8 cellular contexts compared by ENCODE assay signal in the genomic region with DNA sequence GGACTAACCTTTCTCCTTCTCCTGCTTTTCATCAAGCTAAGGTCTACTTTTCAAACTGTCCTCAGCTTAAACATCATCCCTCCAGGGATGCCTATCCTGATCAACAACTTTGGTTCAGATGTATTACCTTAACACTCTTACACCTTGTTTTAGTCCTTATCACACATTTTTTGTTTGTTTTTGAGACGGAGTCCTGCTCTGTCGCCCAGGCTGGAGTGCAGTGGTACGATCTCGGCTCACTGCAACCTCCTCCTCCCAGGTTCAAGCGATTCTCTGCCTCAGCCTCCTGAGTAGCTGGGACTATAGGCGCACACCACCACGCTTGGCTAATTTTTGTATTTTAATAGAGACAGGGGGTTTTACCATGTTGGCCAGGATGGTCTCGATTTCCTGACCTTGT. TPM values are rescaled to one million over a fixed set of nuclear protein-coding genes. Genes with fewer than 3 reads are reported as not detected.
DNase-seq lines count a peak whose midpoint lies in the region; ATAC-seq, FAIRE-seq and TF ChIP-seq lines count a peak whose summit lies in the region.
"Not testable (repeated sequence)": the region's sequence is repeated elsewhere in the genome, so short reads cannot be mapped to it uniquely, and the experiment has no call there.

No MANE protein-coding gene starts in this region.

- peaks cover 35% of the 10 kb centered on the region for H3K36me3 Mint-ChIP-seq in Caco-2 (ENCODE audit: insufficient read depth, unreplicated experiment)
- not testable (repeated sequence) for H3K36me3 Mint-ChIP-seq in astrocyte (ENCODE audit: low read depth, unreplicated experiment)

- not testable (repeated sequence) for H3K27me3 ChIP-seq in Caco-2 (replicated peaks; ENCODE audit: control insufficient read depth, insufficient read depth, low read length); Karpas-422 (ENCODE audit: low read length); astrocyte (ENCODE audit: insufficient read depth, low read length); right lobe of liver; ovary; tibial artery

- TF ChIP-seq CTCF in Caco-2 (IDR thresholded peaks at IDR 0.05; ENCODE audit: insufficient read depth in 1 of 2, low read depth in 1 of 2, low read length in 1 of 2, severe bottlenecking in 1 of 2, unreplicated experiment in 1 of 2); WI38 (IDR thresholded peaks at IDR 0.05; ENCODE audit: low read depth, low read length); astrocyte (IDR thresholded peaks at IDR 0.05; ENCODE audit: insufficient read depth, low read depth, low read length); epithelial cell of proximal tubule (conservative IDR thresholded peaks at IDR 0.05; ENCODE audit: low read depth, low read length); right lobe of liver (IDR thresholded peaks at IDR 0.05); ovary (IDR thresholded peaks at IDR 0.05); tibial artery (IDR thresholded peaks at IDR 0.05): not testable (repeated sequence)

- H3K4me1 Mint-ChIP-seq in Caco-2 (ENCODE audit: low read depth, unreplicated experiment); astrocyte (ENCODE audit: low read depth, unreplicated experiment): not testable (repeated sequence)

- POLR2A ChIA-PET in Caco-2 (lab: Charles Lee), result interaction anchor here (1.2 to 1.4 kb wide), 2 partner anchors 22 to 492 kb away, joined by 3 to 9 read pairs; a partner anchor contains a TSS

- H3K27me3 Mint-ChIP-seq in Caco-2 (ENCODE audit: insufficient read depth, unreplicated experiment); astrocyte (ENCODE audit: low read depth, unreplicated experiment): not testable (repeated sequence)

- H3K4me3 Mint-ChIP-seq in Caco-2 (ENCODE audit: unreplicated experiment) (peak overlapping the region; percentile 85), astrocyte (ENCODE audit: unreplicated experiment) (peak overlapping the region; percentile 100)

- H3K9ac ChIP-seq in Karpas-422 (ENCODE audit: low read length), result peak overlapping the region; percentile 81
- H3K9ac ChIP-seq in astrocyte (ENCODE audit: low read length), result peak overlapping the region; percentile 93

- H2AFZ ChIP-seq in Karpas-422 (ENCODE audit: low read length); astrocyte (ENCODE audit: low read depth, low read length): not testable (repeated sequence)

- H3K27ac ChIP-seq in Karpas-422 (ENCODE audit: low read length), result peak overlapping the region; percentile 69; the same call in 1 of the 2 replicates
- H3K27ac ChIP-seq in astrocyte (ENCODE audit: low read depth, low read length); right lobe of liver; ovary: not testable (repeated sequence)
- H3K27ac ChIP-seq in tibial artery, result peak overlapping the region; percentile 92 to 95

- not testable (repeated sequence) for TF ChIP-seq EP300 in ovary (IDR thresholded peaks at IDR 0.05)

- not testable (repeated sequence) for H3K9me3 Mint-ChIP-seq in Caco-2 (ENCODE audit: unreplicated experiment); astrocyte (ENCODE audit: unreplicated experiment)

- H3K4me3 ChIP-seq in Caco-2 (ENCODE audit: low read depth, low read length), result peak overlapping the region; percentile 48
- peak overlapping the region; percentile 75 for H3K4me3 ChIP-seq in Karpas-422 (ENCODE audit: low read length)
- peak overlapping the region; percentile 74 for H3K4me3 ChIP-seq in WI38 (ENCODE audit: low read depth, low read length)
- peak overlapping the region; percentile 91 for H3K4me3 ChIP-seq in astrocyte (ENCODE audit: insufficient read depth, low read depth, low read length)
- H3K4me3 ChIP-seq in epithelial cell of proximal tubule (ENCODE audit: low read depth, low read length), result peak overlapping the region; percentile 83
- peak overlapping the region in 2 of 3 donors; percentile 88 to 98 for H3K4me3 ChIP-seq in right lobe of liver
- H3K4me3 ChIP-seq in ovary, result peak overlapping the region; percentile 98
- peak overlapping the region; percentile 85 to 91 for H3K4me3 ChIP-seq in tibial artery

- H3K9me2 ChIP-seq in Karpas-422 (replicated peaks; ENCODE audit: insufficient read depth, low read length), result not testable (repeated sequence)

- WGBS in right lobe of liver (ENCODE audit: insufficient coverage, low coverage, low lambda C conversion rate, missing lambda C conversion rate), result 51% methylated on average over 8 of the region's 8 CpGs
- 51 to 65% (median 62%) methylated on average over 8 of the region's 8 CpGs for WGBS in ovary, 3 donors

- CTCF ChIA-PET in Caco-2 (lab: Charles Lee), result not testable (repeated sequence)

- not testable (repeated sequence) for BruUV-seq in Caco-2 (replicated peaks; lab: Mats Ljungman, UMichigan)

- H3K27ac Mint-ChIP-seq in Caco-2 (ENCODE audit: unreplicated experiment), result peak overlapping the region; percentile 91
- H3K27ac Mint-ChIP-seq in astrocyte (ENCODE audit: unreplicated experiment), result not testable (repeated sequence)

- H3K36me3 ChIP-seq in Caco-2 (ENCODE audit: control insufficient read depth, insufficient read depth, low read length); ovary: not testable (repeated sequence)
- H3K36me3 ChIP-seq in Karpas-422 (ENCODE audit: insufficient read depth, low read length) (peaks cover 15% of the 10 kb centered on the region; the same call in 1 of the 2 replicates), astrocyte (ENCODE audit: insufficient read depth, low read length) (peaks cover 19% of the 10 kb centered on the region), right lobe of liver (peaks cover 0 to 21% (median 9%) of the 10 kb centered on the region in 4 donors), tibial artery (peaks cover 18 to 23% (median 23%) of the 10 kb centered on the region in 3 donors)

- not testable (repeated sequence) for DNase-seq in Caco-2; Karpas-422; astrocyte (ENCODE audit: low read depth); epithelial cell of proximal tubule (ENCODE audit: low read depth); right lobe of liver
- DNase-seq in ovary (peak in 1 of 5 donors; percentile 12), tibial artery (peak in 1 of 2 donors; percentile 44)

- FAIRE-seq in astrocyte (lab: Jason Lieb, UNC), result not testable (repeated sequence)

- not testable (repeated sequence) for H3K9me3 ChIP-seq in Caco-2; Karpas-422 (ENCODE audit: low read length); astrocyte (ENCODE audit: insufficient read depth, low read depth, low read length); right lobe of liver; ovary; tibial artery

- H3K4me1 ChIP-seq in Caco-2; ovary (ENCODE audit: insufficient read depth): not testable (repeated sequence)
- H3K4me1 ChIP-seq in Karpas-422 (ENCODE audit: low read length) (peaks cover 18% of the 10 kb centered on the region), astrocyte (ENCODE audit: insufficient read depth, low read length) (peaks cover 11% of the 10 kb centered on the region), right lobe of liver (peaks cover 0 to 15% (median 5%) of the 10 kb centered on the region in 4 donors), tibial artery (peaks cover 0 to 34% (median 25%) of the 10 kb centered on the region in 4 donors)

- not testable (repeated sequence) for ATAC-seq in right lobe of liver

- H4K20me1 ChIP-seq in Karpas-422 (ENCODE audit: insufficient read depth, low read depth, low read length), result not testable (repeated sequence)
- peaks cover 13% of the 10 kb centered on the region for H4K20me1 ChIP-seq in astrocyte (ENCODE audit: insufficient read depth, low read length)

- not testable (repeated sequence) for TF ChIP-seq POLR2A in right lobe of liver (IDR thresholded peaks at IDR 0.05); ovary (IDR thresholded peaks at IDR 0.05)

- intact Hi-C loops in Caco-2 (cut with micrococcal nuclease; ENCODE audit: unreplicated experiment); right lobe of liver (cut with DNase I); ovary (cut with DNase I); tibial artery (cut with DNase I; ENCODE audit: low total_unique reads): not testable (repeated sequence)

- H3K4me2 ChIP-seq in Karpas-422 (ENCODE audit: low read depth, low read length, poor library complexity, severe bottlenecking) (peak overlapping the region; percentile 84), astrocyte (ENCODE audit: low read length) (peak overlapping the region; percentile 95)

- H3K79me2 ChIP-seq in Karpas-422 (ENCODE audit: low read length), result peaks cover 36% of the 10 kb centered on the region
- H3K79me2 ChIP-seq in astrocyte (ENCODE audit: insufficient read depth, low read length), result peaks cover 35% of the 10 kb centered on the region

RNA-seq across cellular contexts. Expression of a gene that starts 1.3 kb away (rescaled TPM):
- total RNA-seq in Caco-2 (2022) (80.1 and 86.0 TPM in 2 replicates), astrocyte (59.0 and 62.2 TPM in 2 replicates), epithelial cell of proximal tubule (68.6 and 87.0 TPM in 2 replicates), right lobe of liver (10 to 100 TPM; 10.0 to 19.2 (median 14.7) TPM), ovary (10 to 100 TPM; 24.5 to 53.1 (median 48.9) TPM)
- 54.4 and 59.8 TPM in 2 replicates for total RNA-seq in Karpas-422 (2014; rRNA removed; shearing (Covaris generic); ENCODE audit: low replicate concordance)
- polyA plus RNA-seq in ovary, result 10 to 100 TPM; 42.2 to 78.4 TPM

RNA-seq across cellular contexts. Expression of a gene that starts 9.7 kb away (rescaled TPM):
- 88.6 and 95.1 TPM in 2 replicates for total RNA-seq in Caco-2 (2022)
- 72.8 and 75.9 TPM in 2 replicates for total RNA-seq in Karpas-422 (2014; rRNA removed; shearing (Covaris generic); ENCODE audit: low replicate concordance)
- 104 and 121 TPM in 2 replicates for total RNA-seq in astrocyte
- total RNA-seq in epithelial cell of proximal tubule, result 62.1 and 68.9 TPM in 2 replicates
- 10 to 100 TPM; 13.9 to 22.1 (median 17.2) TPM for total RNA-seq in right lobe of liver
- 10 to 100 TPM; 33.0 to 62.8 (median 47.5) TPM for total RNA-seq in ovary
- 10 to 100 TPM; 19.8 to 50.4 TPM for polyA plus RNA-seq in ovary

RNA-seq across cellular contexts. Expression of a gene that starts 12.9 kb away (rescaled TPM):
- 0.84 and 1.3 TPM in 2 replicates for total RNA-seq in Caco-2 (2022)
- 0.52 TPM in 1 of 2 replicates, not detected in the other for total RNA-seq in Karpas-422 (2014; rRNA removed; shearing (Covaris generic); ENCODE audit: low replicate concordance)
- 1.4 TPM in 1 of 2 replicates, not detected in the other for total RNA-seq in astrocyte
- total RNA-seq in epithelial cell of proximal tubule, result 0.46 TPM in 1 of 2 replicates, not detected in the other
- total RNA-seq in right lobe of liver, result not detected
- 1 to 10 TPM in 2 of 7 donors, under 1 TPM in 3, not detected in 2; 0.42 to 1.4 (median 0.88) TPM for total RNA-seq in ovary
- under 1 TPM in 1 of 2 donors, not detected in 1; 0.15 TPM for polyA plus RNA-seq in ovary

RNA-seq across cellular contexts. Expression of a gene that starts 22.7 kb away (rescaled TPM):
- total RNA-seq in Caco-2 (2022) (52.1 and 53.6 TPM in 2 replicates), astrocyte (64.3 and 66.5 TPM in 2 replicates), epithelial cell of proximal tubule (44.9 and 47.8 TPM in 2 replicates), right lobe of liver (10 to 100 TPM in 2 of 6 experiments, 1 to 10 TPM in 4; 7.5 to 13.2 (median 8.5) TPM), ovary (10 to 100 TPM; 18.6 to 32.7 (median 22.7) TPM)
- 78.9 and 84.1 TPM in 2 replicates for total RNA-seq in Karpas-422 (2014; rRNA removed; shearing (Covaris generic); ENCODE audit: low replicate concordance)
- polyA plus RNA-seq in ovary, result 10 to 100 TPM; 33.0 to 38.9 TPM

RNA-seq across cellular contexts. Expression of a gene that starts 23.0 kb away (rescaled TPM):
- 4.0 and 5.0 TPM in 2 replicates for total RNA-seq in Caco-2 (2022)
- 2.1 and 6.6 TPM in 2 replicates for total RNA-seq in Karpas-422 (2014; rRNA removed; shearing (Covaris generic); ENCODE audit: low replicate concordance)
- 9.5 and 9.9 TPM in 2 replicates for total RNA-seq in astrocyte
- 4.5 and 7.2 TPM in 2 replicates for total RNA-seq in epithelial cell of proximal tubule
- 1 to 10 TPM; 2.7 to 6.4 (median 4.5) TPM for total RNA-seq in right lobe of liver
- total RNA-seq in ovary, result 10 to 100 TPM; 12.6 to 20.3 (median 14.3) TPM
- polyA plus RNA-seq in ovary, result 10 to 100 TPM; 14.3 to 15.5 TPM

Comparison
In these comparisons a context has a peak if more than half of its experiments do, and no peak if none do; other contexts are left out.
1. H3K4me3 ChIP-seq: peak in every context shown above with its lines; median percentile 98 in ovary; 93 in right lobe of liver; 91 in astrocyte; 88 in tibial artery; 83 in epithelial cell of proximal tubule; 75 in Karpas-422; 74 in WI38; 48 in Caco-2.